Comparison of ENCODE assay signal across 1 cellular context in genomic region chr7:1647961-1648631, GRCh38.
A peak's percentile ranks its signal among the peaks of the same experiment; 100 is the strongest.
TF ChIP-seq lines count a peak whose summit lies in the region.

No MANE protein-coding gene starts in this region.

TF ChIP-seq in K562, 482 proteins besides CTCF, POLR2A, EP300 and RAD21 (continued from another document):
- TF ChIP-seq, protein P1, sequence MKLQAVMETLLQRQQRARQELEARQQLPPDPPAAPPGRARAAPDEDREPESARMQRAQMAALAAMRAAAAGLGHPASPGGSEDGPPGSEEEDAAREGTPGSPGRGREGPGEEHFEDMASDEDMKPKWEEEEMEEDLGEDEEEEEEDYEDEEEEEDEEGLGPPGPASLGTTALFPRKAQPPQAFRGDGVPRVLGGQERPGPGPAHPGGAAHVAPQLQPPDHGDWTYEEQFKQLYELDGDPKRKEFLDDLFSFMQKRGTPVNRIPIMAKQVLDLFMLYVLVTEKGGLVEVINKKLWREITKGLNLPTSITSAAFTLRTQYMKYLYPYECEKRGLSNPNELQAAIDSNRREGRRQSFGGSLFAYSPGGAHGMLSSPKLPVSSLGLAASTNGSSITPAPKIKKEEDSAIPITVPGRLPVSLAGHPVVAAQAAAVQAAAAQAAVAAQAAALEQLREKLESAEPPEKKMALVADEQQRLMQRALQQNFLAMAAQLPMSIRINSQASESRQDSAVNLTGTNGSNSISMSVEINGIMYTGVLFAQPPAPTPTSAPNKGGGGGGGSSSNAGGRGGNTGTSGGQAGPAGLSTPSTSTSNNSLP (IDR thresholded peaks at IDR 0.05; ENCODE audit: borderline replicate concordance, low read depth, low read length): peak; percentile 79
- TF ChIP-seq MYC (IDR thresholded peaks at IDR 0.05; ENCODE audit: low read depth, low read length): peak; percentile 83
- TF ChIP-seq MYC (CRISPR knock-in tag; IDR thresholded peaks at IDR 0.05; ENCODE audit: borderline replicate concordance, low read depth): no peak
- peak; percentile 75 for TF ChIP-seq TEAD4 (IDR thresholded peaks at IDR 0.05; ENCODE audit: low read length)
- TF ChIP-seq TEAD4 (CRISPR knock-in tag; IDR thresholded peaks at IDR 0.05; ENCODE audit: borderline replicate concordance): no peak
- TF ChIP-seq TAL1 (IDR thresholded peaks at IDR 0.05): peak; percentile 83
- TF ChIP-seq PML (IDR thresholded peaks at IDR 0.05; ENCODE audit: low read length): peak; percentile 57; the same call in 1 of the 2 replicates
